ENCODE assay signal across 31 cellular contexts in genomic region chr12:111873113-111873512, GRCh38.
"Had no signal": no experiment of that assay in that cellular context is flagged by ENCODE, and none has a peak within 500 bp of the region (broad histone marks: within the 10 kb centered on the region; RNA-seq: fewer than 3 reads in every experiment).

No MANE protein-coding gene starts in this region.

- ATAC-seq: natural killer cell; psoas muscle; right cardiac atrium; sciatic nerve; stimulated activated memory B cell treated with anti-CD40 and anti-IgM and Interleukin-4, amounts not matched to agents 10 μg/mL and 1 μg/mL and 100 μg/mL, for 72 hours; stimulated activated naive CD8-positive, alpha-beta T cell treated with anti-CD3 and anti-CD28 coated beads, Interleukin-15, amount 100 ng/mL, for 72 hours; stimulated activated naive CD8-positive, alpha-beta T cell treated with anti-CD3 and anti-CD28 coated beads, Interleukin-15, Interleukin-2, amounts not matched to agents 100 U/mL and 50 U/mL, for 24 hours; upper lobe of right lung had no signal

- H3K27me3 ChIP-seq: neural progenitor cell, ovary, spleen, suprapubic skin, testis, tibial artery, transverse colon, upper lobe of right lung, uterus had no signal

- H3K79me2 ChIP-seq: parathyroid adenoma had no signal

- H3K4me1 Mint-ChIP-seq: natural killer cell; nephron; neural progenitor cell; stimulated activated memory B cell treated with anti-CD40 and anti-IgM and Interleukin-4, amounts not matched to agents 10 μg/mL and 1 μg/mL and 100 μg/mL, for 72 hours; stimulated activated naive CD8-positive, alpha-beta T cell treated with anti-CD3 and anti-CD28 coated beads, Interleukin-15, amount 100 ng/mL, for 72 hours had no signal

- H3K27ac Mint-ChIP-seq: natural killer cell; nephron; neural progenitor cell; progenitor cell of endocrine pancreas; stimulated activated memory B cell treated with anti-CD40 and anti-IgM and Interleukin-4, amounts not matched to agents 10 μg/mL and 1 μg/mL and 100 μg/mL, for 72 hours; stimulated activated naive CD8-positive, alpha-beta T cell treated with anti-CD3 and anti-CD28 coated beads, Interleukin-15, amount 100 ng/mL, for 72 hours; type B pancreatic cell had no signal

- H2AFZ ChIP-seq: neural progenitor cell, parathyroid adenoma had no signal

- H3K4me2 ChIP-seq: neural progenitor cell, smooth muscle cell had no signal

- H3K4me3 Mint-ChIP-seq: natural killer cell; nephron; neural progenitor cell; stimulated activated memory B cell treated with anti-CD40 and anti-IgM and Interleukin-4, amounts not matched to agents 10 μg/mL and 1 μg/mL and 100 μg/mL, for 72 hours; stimulated activated naive CD8-positive, alpha-beta T cell treated with anti-CD3 and anti-CD28 coated beads, Interleukin-15, amount 100 ng/mL, for 72 hours; type B pancreatic cell had no signal

- H3K9me3 Mint-ChIP-seq: natural killer cell; nephron; neural progenitor cell; stimulated activated memory B cell treated with anti-CD40 and anti-IgM and Interleukin-4, amounts not matched to agents 10 μg/mL and 1 μg/mL and 100 μg/mL, for 72 hours; stimulated activated naive CD8-positive, alpha-beta T cell treated with anti-CD3 and anti-CD28 coated beads, Interleukin-15, amount 100 ng/mL, for 72 hours; type B pancreatic cell had no signal

- H3K4me1 ChIP-seq: parathyroid adenoma, psoas muscle, spleen, suprapubic skin, testis, tibial artery, transverse colon, upper lobe of right lung, uterus had no signal

- H3K36me3 ChIP-seq: ovary, uterus had no signal

- H3K9me3 ChIP-seq: ovary, psoas muscle, suprapubic skin, testis, tibial artery, transverse colon, upper lobe of right lung, uterus had no signal

- H3K4me3 ChIP-seq: neural progenitor cell, ovary, psoas muscle, skin epidermis, smooth muscle cell, spleen, suprapubic skin, testis, tibial artery, transverse colon, upper lobe of right lung, uterus had no signal

- H3K27ac ChIP-seq: neural progenitor cell, ovary, parathyroid adenoma, psoas muscle, skin epidermis, spleen, suprapubic skin, testis, tibial artery, transverse colon, upper lobe of right lung, uterus had no signal

- H3K27me3 Mint-ChIP-seq: progenitor cell of endocrine pancreas; stimulated activated memory B cell treated with anti-CD40 and anti-IgM and Interleukin-4, amounts not matched to agents 10 μg/mL and 1 μg/mL and 100 μg/mL, for 72 hours; stimulated activated naive CD8-positive, alpha-beta T cell treated with anti-CD3 and anti-CD28 coated beads, Interleukin-15, amount 100 ng/mL, for 72 hours; type B pancreatic cell had no signal

- DNase-seq: natural killer cell; occipital lobe; ovary; posterior cingulate gyrus; psoas muscle; right cardiac atrium; spleen; stimulated activated CD4-positive, alpha-beta T cell treated with anti-CD3 and anti-CD28 coated beads, Interleukin-12 subunit alpha, Interleukin-12 subunit beta, amount 100 ng/mL, for 4 hours; stimulated activated CD4-positive, alpha-beta T cell treated with anti-CD3 and anti-CD28 coated beads, Interleukin-1b, Interleukin-23, amount 100 ng/mL, for 48 hours; stimulated activated CD4-positive, alpha-beta T cell treated with anti-CD3 and anti-CD28 coated beads, Interleukin-4, amount 100 ng/mL, for 1 hour; stimulated activated CD4-positive, alpha-beta T cell treated with anti-CD3 and anti-CD28 coated beads, Interleukin-4, amount 100 ng/mL, for 4 hours; stimulated activated CD8-positive, alpha-beta memory T cell treated with anti-CD3 and anti-CD28 coated beads, Interleukin-4, amount 100 ng/mL, for 48 hours; stimulated activated naive CD4-positive, alpha-beta T cell; stimulated activated naive CD8-positive, alpha-beta T cell treated with anti-CD3 and anti-CD28 coated beads, Interleukin-15, amount 100 ng/mL, for 72 hours; stimulated activated naive CD8-positive, alpha-beta T cell treated with anti-CD3 and anti-CD28 coated beads, Interleukin-15, Interleukin-2, amounts not matched to agents 100 U/mL and 50 U/mL, for 24 hours; substantia nigra; testis; tibial artery; transverse colon; upper lobe of right lung; uterus had no signal
